In the genomic region with DNA sequence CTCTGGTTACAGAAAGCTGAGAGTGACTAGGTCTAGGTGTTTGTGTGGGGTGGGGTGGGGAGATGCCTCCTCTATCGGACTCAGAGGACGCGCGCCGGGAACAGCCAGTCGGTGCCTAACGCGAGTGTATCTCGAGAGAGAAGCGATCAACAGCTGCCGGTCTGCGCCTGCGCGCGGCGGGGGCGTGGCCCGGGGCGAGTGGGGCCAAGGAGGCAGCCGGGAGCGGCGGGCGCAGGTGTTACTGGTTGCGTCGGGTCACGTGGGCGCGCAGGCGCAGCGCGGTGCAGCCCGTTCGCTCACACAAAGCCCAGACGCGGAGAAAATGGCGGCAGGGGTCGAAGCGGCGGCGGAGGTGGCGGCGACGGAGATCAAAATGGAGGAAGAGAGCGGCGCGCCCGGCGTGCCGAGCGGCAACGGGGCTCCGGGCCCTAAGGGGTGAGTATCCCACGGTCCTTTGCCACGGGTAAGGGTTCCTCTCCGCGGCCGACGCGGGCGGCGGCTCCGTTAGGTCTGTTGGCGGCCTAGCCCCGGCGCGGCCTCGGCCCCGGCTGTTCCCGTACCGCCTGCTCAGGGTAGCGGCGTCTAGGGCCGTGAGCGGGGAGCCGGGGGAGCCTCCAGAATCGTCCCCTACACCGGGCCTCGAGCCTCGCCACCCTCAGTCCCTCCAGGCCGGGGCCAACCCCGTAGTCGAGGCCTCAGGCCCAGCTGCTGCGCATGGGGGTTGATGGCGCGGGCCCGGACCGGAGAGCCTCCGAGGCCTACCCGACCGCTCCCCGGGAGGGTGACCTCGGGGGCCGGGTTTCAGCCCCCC, we compare ENCODE assay signal across 1 cellular context.
TF ChIP-seq lines count a peak whose summit lies in the region.

A gene with protein sequence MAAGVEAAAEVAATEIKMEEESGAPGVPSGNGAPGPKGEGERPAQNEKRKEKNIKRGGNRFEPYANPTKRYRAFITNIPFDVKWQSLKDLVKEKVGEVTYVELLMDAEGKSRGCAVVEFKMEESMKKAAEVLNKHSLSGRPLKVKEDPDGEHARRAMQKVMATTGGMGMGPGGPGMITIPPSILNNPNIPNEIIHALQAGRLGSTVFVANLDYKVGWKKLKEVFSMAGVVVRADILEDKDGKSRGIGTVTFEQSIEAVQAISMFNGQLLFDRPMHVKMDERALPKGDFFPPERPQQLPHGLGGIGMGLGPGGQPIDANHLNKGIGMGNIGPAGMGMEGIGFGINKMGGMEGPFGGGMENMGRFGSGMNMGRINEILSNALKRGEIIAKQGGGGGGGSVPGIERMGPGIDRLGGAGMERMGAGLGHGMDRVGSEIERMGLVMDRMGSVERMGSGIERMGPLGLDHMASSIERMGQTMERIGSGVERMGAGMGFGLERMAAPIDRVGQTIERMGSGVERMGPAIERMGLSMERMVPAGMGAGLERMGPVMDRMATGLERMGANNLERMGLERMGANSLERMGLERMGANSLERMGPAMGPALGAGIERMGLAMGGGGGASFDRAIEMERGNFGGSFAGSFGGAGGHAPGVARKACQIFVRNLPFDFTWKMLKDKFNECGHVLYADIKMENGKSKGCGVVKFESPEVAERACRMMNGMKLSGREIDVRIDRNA (plus strand): TSS at position 299 of the 811 bp plus-strand sequence. CDS start 24 bp downstream, at position 323.

TF ChIP-seq in K562, 482 proteins besides CTCF, POLR2A, EP300 and RAD21 (continued from another document and continues in another):
- TF ChIP-seq, protein P1, sequence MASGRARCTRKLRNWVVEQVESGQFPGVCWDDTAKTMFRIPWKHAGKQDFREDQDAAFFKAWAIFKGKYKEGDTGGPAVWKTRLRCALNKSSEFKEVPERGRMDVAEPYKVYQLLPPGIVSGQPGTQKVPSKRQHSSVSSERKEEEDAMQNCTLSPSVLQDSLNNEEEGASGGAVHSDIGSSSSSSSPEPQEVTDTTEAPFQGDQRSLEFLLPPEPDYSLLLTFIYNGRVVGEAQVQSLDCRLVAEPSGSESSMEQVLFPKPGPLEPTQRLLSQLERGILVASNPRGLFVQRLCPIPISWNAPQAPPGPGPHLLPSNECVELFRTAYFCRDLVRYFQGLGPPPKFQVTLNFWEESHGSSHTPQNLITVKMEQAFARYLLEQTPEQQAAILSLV (tag; IDR thresholded peaks at IDR 0.05), result no peak
- TF ChIP-seq PRPF4 (IDR thresholded peaks at IDR 0.05; ENCODE audit: insufficient read depth, low read depth, low read length, poor library complexity, severe bottlenecking) (no peak), ZNF785 (CRISPR knock-in tag; IDR thresholded peaks at IDR 0.05) (no peak), CCAR2 (IDR thresholded peaks at IDR 0.05; ENCODE audit: low read depth, low read length) (no peak), SNRNP70 (optimal IDR thresholded peaks at IDR 0.05; ENCODE audit: low read depth, low read length) (no peak), POLR2B (IDR thresholded peaks at IDR 0.05; ENCODE audit: low read depth, partially characterized antibody) (peak; percentile 87), XRCC3 (IDR thresholded peaks at IDR 0.05) (no peak), NFXL1 (CRISPR knock-in tag; IDR thresholded peaks at IDR 0.05) (no peak), ASH1L (IDR thresholded peaks at IDR 0.05; ENCODE audit: borderline replicate concordance, low read depth, partially characterized antibody) (no peak), ZC3H4 (CRISPR knock-in tag; IDR thresholded peaks at IDR 0.05; ENCODE audit: borderline replicate concordance) (no peak; the same call in 1 of the 2 replicates), GTF2A2 (tag; IDR thresholded peaks at IDR 0.05) (0 out of 2 replicates have a peak, but pooled peaks have one; percentile 66), DMBX1 (CRISPR knock-in tag; IDR thresholded peaks at IDR 0.05; ENCODE audit: borderline replicate concordance) (no peak), CBX1 (IDR thresholded peaks at IDR 0.05; ENCODE audit: low read depth) (no peak), DDX20 (tag; IDR thresholded peaks at IDR 0.05; ENCODE audit: low read depth) (no peak), SIN3B (IDR thresholded peaks at IDR 0.05; ENCODE audit: low read depth) (peak; percentile 56; the same call in 1 of the 2 replicates), ZNF77 (CRISPR knock-in tag; IDR thresholded peaks at IDR 0.05) (no peak), HMGN3 (IDR thresholded peaks at IDR 0.05; ENCODE audit: borderline replicate concordance, extremely low read depth, insufficient read length, low read depth, low read length) (peak; percentile 92), KLF1 (tag; IDR thresholded peaks at IDR 0.05) (no peak), RBM25 (IDR thresholded peaks at IDR 0.05; ENCODE audit: low read depth, low read length, severe bottlenecking) (peak; percentile 89), NCOA6 (IDR thresholded peaks at IDR 0.05) (no peak), ZZZ3 (IDR thresholded peaks at IDR 0.05) (no peak), COPS2 (conservative IDR thresholded peaks at IDR 0.05) (no peak), ZNF239 (CRISPR knock-in tag; IDR thresholded peaks at IDR 0.05) (no peak), ZNF146 (CRISPR knock-in tag; IDR thresholded peaks at IDR 0.05; ENCODE audit: unreplicated experiment) (no peak), ZNF316 (IDR thresholded peaks at IDR 0.05) (0 out of 2 replicates have a peak, but pooled peaks have one; percentile 15), SNIP1 (IDR thresholded peaks at IDR 0.05; ENCODE audit: low read depth) (no peak), RBM15 (IDR thresholded peaks at IDR 0.05; ENCODE audit: insufficient read depth, low read length) (no peak), TRIM28 (IDR thresholded peaks at IDR 0.05) (no peak), TBP (optimal IDR thresholded peaks at IDR 0.05; ENCODE audit: low read depth, low read length) (peak; percentile 95), ZNF311 (CRISPR knock-in tag; IDR thresholded peaks at IDR 0.05) (no peak), KLF10 (CRISPR knock-in tag; IDR thresholded peaks at IDR 0.05) (no peak), MCM7 (IDR thresholded peaks at IDR 0.05) (no peak), RUNX1 (IDR thresholded peaks at IDR 0.05; ENCODE audit: low read depth) (no peak), EWSR1 (IDR thresholded peaks at IDR 0.05; ENCODE audit: borderline replicate concordance, low read depth, partially characterized antibody) (no peak), HOXB6 (CRISPR knock-in tag; IDR thresholded peaks at IDR 0.05; ENCODE audit: borderline replicate concordance) (no peak), ZNF133 (CRISPR knock-in tag; IDR thresholded peaks at IDR 0.05) (no peak), PHB (CRISPR knock-in tag; IDR thresholded peaks at IDR 0.05) (0 out of 2 replicates have a peak, but pooled peaks have one; percentile 48), SLC30A9 (CRISPR knock-in tag; IDR thresholded peaks at IDR 0.05) (no peak), HMG20A (CRISPR knock-in tag; conservative IDR thresholded peaks at IDR 0.05) (no peak), NR3C1 (CRISPR knock-in tag; IDR thresholded peaks at IDR 0.05) (no peak), EGR1 (conservative IDR thresholded peaks at IDR 0.05) (peak; percentile 63), GTF2E2 (tag; IDR thresholded peaks at IDR 0.05) (peak; percentile 87; the same call in 1 of the 2 replicates), SPI1 (IDR thresholded peaks at IDR 0.05; ENCODE audit: borderline replicate concordance, low read depth, low read length) (no peak), ILK (tag; IDR thresholded peaks at IDR 0.05; ENCODE audit: borderline replicate concordance, low read depth) (no peak), HNRNPH1 (optimal IDR thresholded peaks at IDR 0.05; ENCODE audit: low read depth, low read length) (no peak), LARP7 (IDR thresholded peaks at IDR 0.05) (no peak), GABPB2 (CRISPR knock-in tag; conservative IDR thresholded peaks at IDR 0.05) (no peak), CBFB (CRISPR knock-in tag; IDR thresholded peaks at IDR 0.05) (0 out of 2 replicates have a peak, but pooled peaks have one; percentile 28), WHSC1 (IDR thresholded peaks at IDR 0.05; ENCODE audit: low read length) (no peak), TARDBP (IDR thresholded peaks at IDR 0.05) (no peak), CBX8 (IDR thresholded peaks at IDR 0.05; ENCODE audit: borderline replicate concordance, extremely low read depth, low read depth, low read length, poor library complexity, severe bottlenecking) (no peak)
- TF ChIP-seq, protein P2, sequence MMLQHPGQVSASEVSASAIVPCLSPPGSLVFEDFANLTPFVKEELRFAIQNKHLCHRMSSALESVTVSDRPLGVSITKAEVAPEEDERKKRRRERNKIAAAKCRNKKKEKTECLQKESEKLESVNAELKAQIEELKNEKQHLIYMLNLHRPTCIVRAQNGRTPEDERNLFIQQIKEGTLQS (IDR thresholded peaks at IDR 0.05), result no peak
- TF ChIP-seq, protein P2 (CRISPR knock-in tag; conservative IDR thresholded peaks at IDR 0.05), result no peak
- TF ChIP-seq, protein P3, sequence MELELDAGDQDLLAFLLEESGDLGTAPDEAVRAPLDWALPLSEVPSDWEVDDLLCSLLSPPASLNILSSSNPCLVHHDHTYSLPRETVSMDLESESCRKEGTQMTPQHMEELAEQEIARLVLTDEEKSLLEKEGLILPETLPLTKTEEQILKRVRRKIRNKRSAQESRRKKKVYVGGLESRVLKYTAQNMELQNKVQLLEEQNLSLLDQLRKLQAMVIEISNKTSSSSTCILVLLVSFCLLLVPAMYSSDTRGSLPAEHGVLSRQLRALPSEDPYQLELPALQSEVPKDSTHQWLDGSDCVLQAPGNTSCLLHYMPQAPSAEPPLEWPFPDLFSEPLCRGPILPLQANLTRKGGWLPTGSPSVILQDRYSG (tag; conservative IDR thresholded peaks at IDR 0.05; ENCODE audit: low read depth), result no peak
- TF ChIP-seq, protein P4, sequence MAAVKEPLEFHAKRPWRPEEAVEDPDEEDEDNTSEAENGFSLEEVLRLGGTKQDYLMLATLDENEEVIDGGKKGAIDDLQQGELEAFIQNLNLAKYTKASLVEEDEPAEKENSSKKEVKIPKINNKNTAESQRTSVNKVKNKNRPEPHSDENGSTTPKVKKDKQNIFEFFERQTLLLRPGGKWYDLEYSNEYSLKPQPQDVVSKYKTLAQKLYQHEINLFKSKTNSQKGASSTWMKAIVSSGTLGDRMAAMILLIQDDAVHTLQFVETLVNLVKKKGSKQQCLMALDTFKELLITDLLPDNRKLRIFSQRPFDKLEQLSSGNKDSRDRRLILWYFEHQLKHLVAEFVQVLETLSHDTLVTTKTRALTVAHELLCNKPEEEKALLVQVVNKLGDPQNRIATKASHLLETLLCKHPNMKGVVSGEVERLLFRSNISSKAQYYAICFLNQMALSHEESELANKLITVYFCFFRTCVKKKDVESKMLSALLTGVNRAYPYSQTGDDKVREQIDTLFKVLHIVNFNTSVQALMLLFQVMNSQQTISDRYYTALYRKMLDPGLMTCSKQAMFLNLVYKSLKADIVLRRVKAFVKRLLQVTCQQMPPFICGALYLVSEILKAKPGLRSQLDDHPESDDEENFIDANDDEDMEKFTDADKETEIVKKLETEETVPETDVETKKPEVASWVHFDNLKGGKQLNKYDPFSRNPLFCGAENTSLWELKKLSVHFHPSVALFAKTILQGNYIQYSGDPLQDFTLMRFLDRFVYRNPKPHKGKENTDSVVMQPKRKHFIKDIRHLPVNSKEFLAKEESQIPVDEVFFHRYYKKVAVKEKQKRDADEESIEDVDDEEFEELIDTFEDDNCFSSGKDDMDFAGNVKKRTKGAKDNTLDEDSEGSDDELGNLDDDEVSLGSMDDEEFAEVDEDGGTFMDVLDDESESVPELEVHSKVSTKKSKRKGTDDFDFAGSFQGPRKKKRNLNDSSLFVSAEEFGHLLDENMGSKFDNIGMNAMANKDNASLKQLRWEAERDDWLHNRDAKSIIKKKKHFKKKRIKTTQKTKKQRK (IDR thresholded peaks at IDR 0.05; ENCODE audit: borderline replicate concordance, low read depth, low read length), result no peak
- TF ChIP-seq, protein P5, sequence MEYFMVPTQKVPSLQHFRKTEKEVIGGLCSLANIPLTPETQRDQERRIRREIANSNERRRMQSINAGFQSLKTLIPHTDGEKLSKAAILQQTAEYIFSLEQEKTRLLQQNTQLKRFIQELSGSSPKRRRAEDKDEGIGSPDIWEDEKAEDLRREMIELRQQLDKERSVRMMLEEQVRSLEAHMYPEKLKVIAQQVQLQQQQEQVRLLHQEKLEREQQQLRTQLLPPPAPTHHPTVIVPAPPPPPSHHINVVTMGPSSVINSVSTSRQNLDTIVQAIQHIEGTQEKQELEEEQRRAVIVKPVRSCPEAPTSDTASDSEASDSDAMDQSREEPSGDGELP (CRISPR knock-in tag; IDR thresholded peaks at IDR 0.05; ENCODE audit: borderline replicate concordance), result peak; percentile 56
- TF ChIP-seq, protein P6, sequence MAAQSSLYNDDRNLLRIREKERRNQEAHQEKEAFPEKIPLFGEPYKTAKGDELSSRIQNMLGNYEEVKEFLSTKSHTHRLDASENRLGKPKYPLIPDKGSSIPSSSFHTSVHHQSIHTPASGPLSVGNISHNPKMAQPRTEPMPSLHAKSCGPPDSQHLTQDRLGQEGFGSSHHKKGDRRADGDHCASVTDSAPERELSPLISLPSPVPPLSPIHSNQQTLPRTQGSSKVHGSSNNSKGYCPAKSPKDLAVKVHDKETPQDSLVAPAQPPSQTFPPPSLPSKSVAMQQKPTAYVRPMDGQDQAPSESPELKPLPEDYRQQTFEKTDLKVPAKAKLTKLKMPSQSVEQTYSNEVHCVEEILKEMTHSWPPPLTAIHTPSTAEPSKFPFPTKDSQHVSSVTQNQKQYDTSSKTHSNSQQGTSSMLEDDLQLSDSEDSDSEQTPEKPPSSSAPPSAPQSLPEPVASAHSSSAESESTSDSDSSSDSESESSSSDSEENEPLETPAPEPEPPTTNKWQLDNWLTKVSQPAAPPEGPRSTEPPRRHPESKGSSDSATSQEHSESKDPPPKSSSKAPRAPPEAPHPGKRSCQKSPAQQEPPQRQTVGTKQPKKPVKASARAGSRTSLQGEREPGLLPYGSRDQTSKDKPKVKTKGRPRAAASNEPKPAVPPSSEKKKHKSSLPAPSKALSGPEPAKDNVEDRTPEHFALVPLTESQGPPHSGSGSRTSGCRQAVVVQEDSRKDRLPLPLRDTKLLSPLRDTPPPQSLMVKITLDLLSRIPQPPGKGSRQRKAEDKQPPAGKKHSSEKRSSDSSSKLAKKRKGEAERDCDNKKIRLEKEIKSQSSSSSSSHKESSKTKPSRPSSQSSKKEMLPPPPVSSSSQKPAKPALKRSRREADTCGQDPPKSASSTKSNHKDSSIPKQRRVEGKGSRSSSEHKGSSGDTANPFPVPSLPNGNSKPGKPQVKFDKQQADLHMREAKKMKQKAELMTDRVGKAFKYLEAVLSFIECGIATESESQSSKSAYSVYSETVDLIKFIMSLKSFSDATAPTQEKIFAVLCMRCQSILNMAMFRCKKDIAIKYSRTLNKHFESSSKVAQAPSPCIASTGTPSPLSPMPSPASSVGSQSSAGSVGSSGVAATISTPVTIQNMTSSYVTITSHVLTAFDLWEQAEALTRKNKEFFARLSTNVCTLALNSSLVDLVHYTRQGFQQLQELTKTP (IDR thresholded peaks at IDR 0.05; ENCODE audit: low read depth in 1 of 2, partially characterized antibody in 2 of 2), result no peak
